Comparison of ENCODE assay signal across 22 cellular contexts in genomic region chr5:172791726-172792445, GRCh38. TPM values are rescaled to one million over a fixed set of nuclear protein-coding genes. Genes with fewer than 3 reads are reported as not detected.
A peak's percentile ranks its signal among the peaks of the same experiment; 100 is the strongest.
DNase-seq lines count a peak whose midpoint lies in the region; ATAC-seq and TF ChIP-seq lines count a peak whose summit lies in the region.
"Had no signal": no experiment of that assay in that cellular context is flagged by ENCODE, and none has a peak within 500 bp of the region (broad histone marks: within the 10 kb centered on the region; RNA-seq: fewer than 3 reads in every experiment).

No MANE protein-coding gene starts in this region.

- H3K9me3 ChIP-seq in KOPT-K1 (ENCODE audit: insufficient read depth, low read length, poor library complexity, severe bottlenecking) (no peaks in the 10 kb centered on the region), endodermal cell (ENCODE audit: control insufficient read depth, low read length) (no peaks in the 10 kb centered on the region), psoas muscle (no peaks in the 10 kb centered on the region), upper lobe of left lung (no peaks in the 10 kb centered on the region), left ventricle myocardium inferior (replicated peaks) (no peaks in the 10 kb centered on the region)

- no peaks in the 10 kb centered on the region for H3K9me3 Mint-ChIP-seq in endodermal cell
- H3K9me3 Mint-ChIP-seq: CD4-positive, alpha-beta memory T cell; stimulated activated naive CD8-positive, alpha-beta T cell treated with anti-CD3 and anti-CD28 coated beads, Interleukin-15, Interleukin-2, amounts not matched to agents 100 ng/mL and 50 ng/mL, for 24 hours had no signal

- H3K36me3 Mint-ChIP-seq in endodermal cell (ENCODE audit: low read depth), result no peaks in the 10 kb centered on the region
- H3K36me3 Mint-ChIP-seq: CD4-positive, alpha-beta memory T cell had no signal

- DNase-seq in endodermal cell (peak; percentile 39), psoas muscle (no peak), upper lobe of left lung (no peak), 8988T (no peak), left ventricle myocardium inferior (no peak), HUDEP-2 (lab: John Stamatoyannopoulos, UW; ENCODE audit: unreplicated experiment in 76 of 76) (no peak), NCI-H226 (no peak)
- DNase-seq: activated CD4-positive, alpha-beta T cell treated with anti-CD3 and anti-CD28 coated beads for 1 hour; activated CD8-positive, alpha-beta T cell treated with anti-CD3 and anti-CD28 coated beads, Interleukin-2, amount 10 ng/mL, durations not matched to agents 7 days and 5 days; activated naive CD4-positive, alpha-beta T cell; CD4-positive, alpha-beta memory T cell; dermis blood vessel endothelial cell; GDM1; midbrain; NCI-H1930; SIG-M5; small intestine; stimulated activated CD4-positive, alpha-beta T cell treated with anti-CD3 and anti-CD28 coated beads, Interleukin-4, amount 100 ng/mL, for 1 hour had no signal

- H3K4me1 Mint-ChIP-seq in endodermal cell, result peaks cover 13% of the 10 kb centered on the region
- H3K4me1 Mint-ChIP-seq: CD4-positive, alpha-beta memory T cell had no signal

- H3K27me3 ChIP-seq in endodermal cell (ENCODE audit: control insufficient read depth, insufficient read depth, low read length, poor library complexity, severe bottlenecking) (no peaks in the 10 kb centered on the region), psoas muscle (ENCODE audit: insufficient read depth in 3 of 3, low read length in 2 of 3) (no peaks in the 10 kb centered on the region), upper lobe of left lung (no peaks in the 10 kb centered on the region), left ventricle myocardium inferior (ENCODE audit: low read depth) (no peaks in the 10 kb centered on the region)

- intact Hi-C loops in psoas muscle (cut with DNase I), result loop anchor here (5.0 to 10.0 kb wide), 2 partner anchors 70 to 73 kb away; no protein-coding TSS in a partner anchor
- intact Hi-C loops in left ventricle myocardium inferior (cut with micrococcal nuclease), result no loop called here

- peak overlapping the region; percentile 97 for H3K27ac ChIP-seq in KOPT-K1 (ENCODE audit: low read depth, low read length, poor library complexity, severe bottlenecking)
- no peak overlapping the region for H3K27ac ChIP-seq in endodermal cell (ENCODE audit: low read depth, low read length)
- peak overlapping the region; percentile 77 for H3K27ac ChIP-seq in psoas muscle
- H3K27ac ChIP-seq in upper lobe of left lung, result peak overlapping the region in 3 of 4 donors; percentile 42 to 92 (median 55)
- no peak overlapping the region for H3K27ac ChIP-seq in left ventricle myocardium inferior (replicated peaks)
- H3K27ac ChIP-seq: KMS-11 had no signal

- H3K4me1 ChIP-seq in endodermal cell (ENCODE audit: control insufficient read depth, insufficient read depth, low read length), result peaks cover 15% of the 10 kb centered on the region
- peaks cover 68% of the 10 kb centered on the region for H3K4me1 ChIP-seq in psoas muscle
- peaks cover 33 to 60% (median 54%) of the 10 kb centered on the region in 4 donors for H3K4me1 ChIP-seq in upper lobe of left lung
- peaks cover 54% of the 10 kb centered on the region for H3K4me1 ChIP-seq in left ventricle myocardium inferior

- H3K36me3 ChIP-seq in KOPT-K1 (ENCODE audit: insufficient read depth, low read length), result no peaks in the 10 kb centered on the region
- no peaks in the 10 kb centered on the region for H3K36me3 ChIP-seq in endodermal cell (ENCODE audit: control insufficient read depth, insufficient read depth, low read length)
- H3K36me3 ChIP-seq in psoas muscle (ENCODE audit: insufficient read depth in 1 of 2, low read depth in 1 of 2), result no peaks in the 10 kb centered on the region
- no peaks in the 10 kb centered on the region for H3K36me3 ChIP-seq in upper lobe of left lung
- H3K36me3 ChIP-seq in left ventricle myocardium inferior, result no peaks in the 10 kb centered on the region

- H3K27me3 Mint-ChIP-seq in endodermal cell (ENCODE audit: insufficient read depth), result peaks cover 2% of the 10 kb centered on the region
- H3K27me3 Mint-ChIP-seq: CD4-positive, alpha-beta memory T cell; progenitor cell of endocrine pancreas; stimulated activated naive CD8-positive, alpha-beta T cell treated with anti-CD3 and anti-CD28 coated beads, Interleukin-15, Interleukin-2, amounts not matched to agents 100 ng/mL and 50 ng/mL, for 24 hours had no signal

- H3K4me3 Mint-ChIP-seq in endodermal cell, result no peak overlapping the region
- H3K4me3 Mint-ChIP-seq: activated CD8-positive, alpha-beta T cell treated with anti-CD3 and anti-CD28 coated beads, Interleukin-2, amount 10 ng/mL, durations not matched to agents 7 days and 5 days; CD4-positive, alpha-beta memory T cell; stimulated activated naive CD8-positive, alpha-beta T cell treated with anti-CD3 and anti-CD28 coated beads, Interleukin-15, Interleukin-2, amounts not matched to agents 100 ng/mL and 50 ng/mL, for 24 hours had no signal

- H3K9ac ChIP-seq in endodermal cell (ENCODE audit: extremely low read depth, low read length, poor library complexity, severe bottlenecking), result no peak overlapping the region
- H3K9ac ChIP-seq: KMS-11 had no signal

- no peak for TF ChIP-seq EP300 in upper lobe of left lung (IDR thresholded peaks at IDR 0.05)

- WGBS in endodermal cell (ENCODE audit: insufficient coverage in 1 of 2, insufficient read length in 1 of 2), 2 experiments, result 94 to 95% methylated on average over 8 to 10 of the region's 10 CpGs
- WGBS in psoas muscle, 3 donors, result 79 to 88% (median 81%) methylated on average over 10 of the region's 10 CpGs
- WGBS in upper lobe of left lung, 2 donors, result 92 to 98% methylated on average over 8 to 10 of the region's 10 CpGs

- TF ChIP-seq CTCF in endodermal cell (conservative IDR thresholded peaks at IDR 0.05), result no peak
- no peak for TF ChIP-seq CTCF in psoas muscle (IDR thresholded peaks at IDR 0.05)
- TF ChIP-seq CTCF in upper lobe of left lung (IDR thresholded peaks at IDR 0.05), result no peak
- TF ChIP-seq CTCF in left ventricle myocardium inferior (IDR thresholded peaks at IDR 0.05; ENCODE audit: borderline replicate concordance), result no peak

- ATAC-seq in psoas muscle, result no peak
- no peak for ATAC-seq in upper lobe of left lung (ENCODE audit: low FRiP score in 2 of 2)
- ATAC-seq: activated CD8-positive, alpha-beta T cell treated with anti-CD3 and anti-CD28 coated beads, Interleukin-2, amount 10 ng/mL, durations not matched to agents 7 days and 5 days had no signal

- H3K4me3 ChIP-seq in endodermal cell (ENCODE audit: low read length) (no peak overlapping the region), psoas muscle (no peak overlapping the region), upper lobe of left lung (no peak overlapping the region), left ventricle myocardium inferior (no peak overlapping the region)

- TF ChIP-seq POLR2A in upper lobe of left lung (IDR thresholded peaks at IDR 0.05), result no peak

- no peak overlapping the region for H3K27ac Mint-ChIP-seq in endodermal cell
- H3K27ac Mint-ChIP-seq: activated CD8-positive, alpha-beta T cell treated with anti-CD3 and anti-CD28 coated beads, Interleukin-2, amount 10 ng/mL, durations not matched to agents 7 days and 5 days; CD4-positive, alpha-beta memory T cell; progenitor cell of endocrine pancreas; stimulated activated naive CD8-positive, alpha-beta T cell treated with anti-CD3 and anti-CD28 coated beads, Interleukin-15, Interleukin-2, amounts not matched to agents 100 ng/mL and 50 ng/mL, for 24 hours had no signal

RNA-seq across cellular contexts. Expression of gene DUSP1, which starts 20.9 kb away (rescaled TPM):
- 10 to 100 TPM in 1 of 2 donors, 1 to 10 TPM in 1; 9.2 to 11.0 TPM for total RNA-seq in endodermal cell
- polyA plus RNA-seq in endodermal cell (2013, experiment 1 of 2), result 16.8 TPM
- 18.1 TPM for polyA plus RNA-seq in endodermal cell (2013, experiment 2 of 2)
- 100 to 1,000 TPM in 3 of 4 donors, 10 to 100 TPM in 1; 89.0 to 287 (median 164) TPM for total RNA-seq in psoas muscle
- polyA plus RNA-seq in psoas muscle, result 100 to 1,000 TPM in 2 of 3 donors, 10 to 100 TPM in 1; 81.8 to 258 (median 141) TPM
- total RNA-seq in upper lobe of left lung, result 1,000 to 10,000 TPM in 3 of 6 donors, 100 to 1,000 TPM in 3; 568 to 1,492 (median 904) TPM
- total RNA-seq in left ventricle myocardium inferior, result 85.0 TPM

RNA-seq across cellular contexts. Expression of gene ERGIC1, which starts 42.2 kb away (rescaled TPM):
- total RNA-seq in endodermal cell (10 to 100 TPM; 81.9 to 94.8 TPM), psoas muscle (10 to 100 TPM; 49.9 to 86.5 (median 53.7) TPM), upper lobe of left lung (100 to 1,000 TPM; 158 to 225 (median 173) TPM), left ventricle myocardium inferior (79.4 TPM)
- polyA plus RNA-seq in endodermal cell (2013, experiment 1 of 2), result 79.3 TPM
- polyA plus RNA-seq in endodermal cell (2013, experiment 2 of 2), result 73.2 TPM
- 100 to 1,000 TPM in 1 of 3 donors, 10 to 100 TPM in 2; 50.5 to 116 (median 60.1) TPM for polyA plus RNA-seq in psoas muscle

Comparison
In these comparisons a context has a peak if more than half of its experiments do, and no peak if none do; other contexts are left out.
1. H3K27ac ChIP-seq: peak in KOPT-K1 (single experiment), psoas muscle (single experiment) and upper lobe of left lung (3 of 4); none in endodermal cell (single experiment) and left ventricle myocardium inferior (single experiment).